ENCODE assay signal across 17 cellular contexts in the genomic region with DNA sequence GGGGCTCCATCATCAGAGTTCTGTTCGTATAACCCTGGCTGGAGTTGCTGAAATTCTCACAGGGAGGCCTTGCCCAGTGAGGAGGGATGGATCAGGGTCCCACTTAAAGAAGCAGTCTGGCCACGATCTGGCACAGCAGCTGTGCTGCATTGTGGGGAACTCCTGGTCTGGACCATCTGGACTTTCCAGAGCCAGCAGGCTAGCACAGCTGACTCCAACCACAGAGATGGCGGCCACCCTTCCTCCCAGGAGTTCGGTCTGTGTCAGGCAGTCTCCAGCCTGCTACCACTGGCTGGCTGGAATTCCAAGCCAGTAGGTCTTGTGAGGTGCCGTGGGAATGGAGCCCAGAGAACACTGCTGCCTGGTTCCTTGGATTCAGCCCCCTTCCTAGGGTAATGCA.
"Had no signal": no experiment of that assay in that cellular context is flagged by ENCODE, and none has a peak within 500 bp of the region (broad histone marks: within the 10 kb centered on the region; RNA-seq: fewer than 3 reads in every experiment).

No MANE protein-coding gene starts in this region.

- H3K27ac ChIP-seq: epithelial cell of prostate, esophagus muscularis mucosa, gastroesophageal sphincter, left ventricle myocardium inferior, lower lobe of right lung, pancreas, right lobe of liver, thoracic aorta had no signal

- ATAC-seq: gastroesophageal sphincter; lower lobe of right lung; pancreas; right lobe of liver; stimulated activated naive B cell treated with anti-CD40 and anti-IgM and Interleukin-4, amounts not matched to agents 10 μg/mL and 1 μg/mL and 100 μg/mL, for 72 hours; stimulated activated naive CD8-positive, alpha-beta T cell treated with anti-CD3 and anti-CD28 coated beads, Interleukin-15, amount 100 ng/mL, for 72 hours had no signal

- H3K36me3 ChIP-seq: pancreas, right lobe of liver had no signal

- H3K27me3 ChIP-seq: esophagus muscularis mucosa, gastroesophageal sphincter, pancreas, right lobe of liver had no signal

- DNase-seq: effector memory CD4-positive, alpha-beta T cell; immature natural killer cell; left ventricle myocardium inferior; lower lobe of right lung; naive B cell; occipital lobe; pancreas; stimulated activated CD4-positive, alpha-beta T cell treated with anti-CD3 and anti-CD28 coated beads, Interleukin-2, amount 100 ng/mL, for 24 hours; stimulated activated CD4-positive, alpha-beta T cell treated with anti-CD3 and anti-CD28 coated beads, Interleukin-4, amount 100 ng/mL, for 4 hours; stimulated activated naive B cell treated with anti-CD40 and anti-IgM and Interleukin-4, amounts not matched to agents 10 μg/mL and 1 μg/mL and 100 μg/mL, for 72 hours; stimulated activated naive CD8-positive, alpha-beta T cell treated with anti-CD3 and anti-CD28 coated beads, Interleukin-15, amount 100 ng/mL, for 72 hours; trophoblast cell had no signal

- H3K4me3 ChIP-seq: esophagus muscularis mucosa, gastroesophageal sphincter, left ventricle myocardium inferior, lower lobe of right lung, pancreas, right lobe of liver, thoracic aorta had no signal

- H3K4me1 ChIP-seq: left ventricle myocardium inferior, lower lobe of right lung, pancreas, right lobe of liver had no signal

- H3K9me3 ChIP-seq: esophagus muscularis mucosa, gastroesophageal sphincter, left ventricle myocardium inferior, lower lobe of right lung, pancreas, right lobe of liver, thoracic aorta had no signal
